ENCODE assay signal across 15 cellular contexts in genomic region chr20:34553366-34553867, GRCh38. TPM values are rescaled to one million over a fixed set of nuclear protein-coding genes. Genes with fewer than 3 reads are reported as not detected.
A peak's percentile ranks its signal among the peaks of the same experiment; 100 is the strongest.
DNase-seq lines count a peak whose midpoint lies in the region; ATAC-seq, FAIRE-seq and TF ChIP-seq lines count a peak whose summit lies in the region.
"Had no signal": no experiment of that assay in that cellular context is flagged by ENCODE, and none has a peak within 500 bp of the region (broad histone marks: within the 10 kb centered on the region; RNA-seq: fewer than 3 reads in every experiment).

No MANE protein-coding gene starts in this region.

- H3K36me3 ChIP-seq in SK-N-SH (replicated peaks in 1 of 2; ENCODE audit: control insufficient read depth in 1 of 2, insufficient read depth in 2 of 2, low read length in 1 of 2), result no peaks in the 10 kb centered on the region
- no peaks in the 10 kb centered on the region for H3K36me3 ChIP-seq in kidney (ENCODE audit: control insufficient read depth in 1 of 2, insufficient read depth in 2 of 2, low read length in 2 of 2)

- H3K4me3 ChIP-seq in SK-N-SH (ENCODE audit: low read depth in 2 of 2, low read length in 1 of 2) (no peak overlapping the region), kidney (ENCODE audit: low read length in 2 of 2) (no peak overlapping the region)
- H3K4me3 ChIP-seq: testis had no signal

- peaks cover 5% of the 10 kb centered on the region for H3K36me3 Mint-ChIP-seq in stimulated activated effector memory CD8-positive, alpha-beta T cell treated with anti-CD3 and anti-CD28 coated beads, Interleukin-12 subunit alpha, Interleukin-12 subunit beta, amount 100 ng/mL, for 72 hours
- H3K36me3 Mint-ChIP-seq in glutamatergic neuron (ENCODE audit: unreplicated experiment), result no peaks in the 10 kb centered on the region

- no peak for DNase-seq in SK-N-SH
- peak; percentile 50 for DNase-seq in SW480 (ENCODE audit: low spot score)
- DNase-seq in kidney, result peak; percentile 46
- DNase-seq in stimulated activated effector memory CD8-positive, alpha-beta T cell treated with anti-CD3 and anti-CD28 coated beads, Interleukin-12 subunit alpha, Interleukin-12 subunit beta, amount 100 ng/mL, for 72 hours (ENCODE audit: low spot score in 2 of 2), result no peak
- no peak for DNase-seq in GOT3 (lab: John Stamatoyannopoulos, UW)
- no peak for DNase-seq in glutamatergic neuron
- DNase-seq in GM10248 (ENCODE audit: extremely low spot score), result no peak
- DNase-seq: activated T-cell treated with anti-CD3 and anti-CD28 coated beads, Interleukin-2, amount 50 U/mL, for 4 hours; head of caudate nucleus; NCI-H1417 treated with DMSO at 0.1 percent for 48 hours; NCI-H446 treated with DMSO at 0.1 percent for 48 hours; testis had no signal

- ATAC-seq in SK-N-SH treated with all-trans-retinoic acid at 6 μM for 48 hours, result peak; percentile 21
- peak; percentile 53 for ATAC-seq in stimulated activated effector memory CD8-positive, alpha-beta T cell treated with anti-CD3 and anti-CD28 coated beads, Interleukin-12 subunit alpha, Interleukin-12 subunit beta, amount 100 ng/mL, for 72 hours
- ATAC-seq: activated T-cell treated with anti-CD3 and anti-CD28 coated beads, Interleukin-2, amount 50 U/mL, for 4 hours had no signal

- no peak overlapping the region for H3K9ac ChIP-seq in SK-N-SH
- no peak overlapping the region for H3K9ac ChIP-seq in kidney (ENCODE audit: low read length in 2 of 2)
- H3K9ac ChIP-seq: KMS-11 had no signal

- H3K27me3 Mint-ChIP-seq in glutamatergic neuron (ENCODE audit: unreplicated experiment), result peaks cover 2% of the 10 kb centered on the region

- no peak overlapping the region for H2AFZ ChIP-seq in SK-N-SH (ENCODE audit: low read depth)

- POLR2A ChIA-PET in SK-N-SH (lab: Yijun Ruan, JAX) (no interaction called here), GM10248 (lab: Yijun Ruan, JAX) (no interaction called here)

- TF ChIP-seq CTCF in SK-N-SH (IDR thresholded peaks at IDR 0.05) (no peak), kidney (IDR thresholded peaks at IDR 0.05; ENCODE audit: borderline replicate concordance, extremely low read depth, insufficient read depth) (no peak), glutamatergic neuron (IDR thresholded peaks at IDR 0.05; ENCODE audit: partially characterized antibody, unreplicated experiment) (no peak), GM10248 (IDR thresholded peaks at IDR 0.05; ENCODE audit: control extremely low read depth, extremely low read depth, low read depth, missing control alignments) (no peak)

- H3K27ac ChIP-seq in SK-N-SH (ENCODE audit: low read depth in 2 of 2, low read length in 1 of 2) (no peak overlapping the region), kidney (ENCODE audit: low read depth in 2 of 2, low read length in 2 of 2) (no peak overlapping the region)
- H3K27ac ChIP-seq: KMS-11, testis had no signal

- CTCF ChIA-PET in SK-N-SH (lab: Yijun Ruan, JAX), result interaction anchor here (0.6 kb wide), 1 partner anchor 216 kb away, joined by 3 read pairs; no protein-coding TSS in a partner anchor
- CTCF ChIA-PET in GM10248 (lab: Yijun Ruan, JAX), result interaction anchor here (1.3 to 1.6 kb wide), 3 partner anchors 30 to 216 kb away, joined by 4 read pairs; no protein-coding TSS in a partner anchor

- no peaks in the 10 kb centered on the region for H3K79me2 ChIP-seq in SK-N-SH (ENCODE audit: insufficient read depth)

- intact Hi-C loops in kidney (cut with DNase I), result no loop called here

- no peaks in the 10 kb centered on the region for H3K27me3 ChIP-seq in SK-N-SH (ENCODE audit: insufficient read depth)
- H3K27me3 ChIP-seq: testis had no signal

- peaks cover 7% of the 10 kb centered on the region for H3K4me1 Mint-ChIP-seq in stimulated activated effector memory CD8-positive, alpha-beta T cell treated with anti-CD3 and anti-CD28 coated beads, Interleukin-12 subunit alpha, Interleukin-12 subunit beta, amount 100 ng/mL, for 72 hours
- H3K4me1 Mint-ChIP-seq in glutamatergic neuron (ENCODE audit: low read depth, unreplicated experiment), result peaks cover 4% of the 10 kb centered on the region

- no peak for TF ChIP-seq EP300 in SK-N-SH (IDR thresholded peaks at IDR 0.05; ENCODE audit: borderline replicate concordance in 1 of 2, low read depth in 1 of 2, low read length in 1 of 2)

- no peaks in the 10 kb centered on the region for H3F3A ChIP-seq in SK-N-SH (replicated peaks; ENCODE audit: insufficient read depth)

- TF ChIP-seq RAD21 in SK-N-SH (IDR thresholded peaks at IDR 0.05; ENCODE audit: low read length), result no peak

- H3K4me1 ChIP-seq in SK-N-SH (ENCODE audit: control insufficient read depth in 1 of 2, insufficient read depth in 2 of 2, low read depth in 1 of 2, low read length in 1 of 2) (peaks cover 0 to 7% of the 10 kb centered on the region in 2 experiments; a peak in 1 of 4 replicates), kidney (ENCODE audit: control insufficient read depth in 1 of 2, insufficient read depth in 1 of 2, low read depth in 1 of 2, low read length in 2 of 2) (peaks cover 0 to 5% of the 10 kb centered on the region in 2 donors)

- no peak overlapping the region for H3K4me3 Mint-ChIP-seq in stimulated activated effector memory CD8-positive, alpha-beta T cell treated with anti-CD3 and anti-CD28 coated beads, Interleukin-12 subunit alpha, Interleukin-12 subunit beta, amount 100 ng/mL, for 72 hours
- H3K4me3 Mint-ChIP-seq in glutamatergic neuron (ENCODE audit: unreplicated experiment), result no peak overlapping the region
- H3K4me3 Mint-ChIP-seq: activated T-cell treated with anti-CD3 and anti-CD28 coated beads, Interleukin-2, amount 50 U/mL, for 4 hours had no signal

- H3K9me3 Mint-ChIP-seq in stimulated activated effector memory CD8-positive, alpha-beta T cell treated with anti-CD3 and anti-CD28 coated beads, Interleukin-12 subunit alpha, Interleukin-12 subunit beta, amount 100 ng/mL, for 72 hours, result no peaks in the 10 kb centered on the region
- peaks cover 12% of the 10 kb centered on the region for H3K9me3 Mint-ChIP-seq in glutamatergic neuron (ENCODE audit: unreplicated experiment)
- H3K9me3 Mint-ChIP-seq: activated T-cell treated with anti-CD3 and anti-CD28 coated beads, Interleukin-2, amount 50 U/mL, for 4 hours had no signal

- 59% methylated on average over 3 of the region's 4 CpGs for WGBS in SK-N-SH (ENCODE audit: low lambda C conversion rate)

- H4K20me1 ChIP-seq in SK-N-SH (ENCODE audit: insufficient read depth), result no peaks in the 10 kb centered on the region

- H3K4me2 ChIP-seq in SK-N-SH, result no peak overlapping the region
- H3K4me2 ChIP-seq: KMS-11 had no signal

- no peaks in the 10 kb centered on the region for H3K9me3 ChIP-seq in SK-N-SH
- H3K9me3 ChIP-seq in kidney (ENCODE audit: control insufficient read depth in 1 of 2, low read length in 2 of 2), result no peaks in the 10 kb centered on the region
- H3K9me3 ChIP-seq: testis had no signal

- H3K9me2 ChIP-seq in SK-N-SH, result no peaks in the 10 kb centered on the region

- FAIRE-seq in kidney (lab: Jason Lieb, UNC), result no peak
- FAIRE-seq: GM12892 had no signal

- H3K27ac Mint-ChIP-seq in stimulated activated effector memory CD8-positive, alpha-beta T cell treated with anti-CD3 and anti-CD28 coated beads, Interleukin-12 subunit alpha, Interleukin-12 subunit beta, amount 100 ng/mL, for 72 hours, result no peak overlapping the region
- H3K27ac Mint-ChIP-seq in glutamatergic neuron (ENCODE audit: unreplicated experiment), result no peak overlapping the region

TF ChIP-seq in SK-N-SH treated with all-trans-retinoic acid at 6 μM for 48 hours, 23 proteins besides CTCF, POLR2A, EP300 and RAD21 (continues in another document):
- TF ChIP-seq ISL1 (CRISPR knock-in tag; IDR thresholded peaks at IDR 0.05) (no peak), OSR1 (CRISPR knock-in tag; IDR thresholded peaks at IDR 0.05) (no peak), GLIS3 (CRISPR knock-in tag; IDR thresholded peaks at IDR 0.05) (no peak), ZC3H10 (CRISPR knock-in tag; IDR thresholded peaks at IDR 0.05) (no peak), ARNTL (CRISPR knock-in tag; IDR thresholded peaks at IDR 0.05; ENCODE audit: borderline replicate concordance, low read depth) (no peak), ZNF70 (CRISPR knock-in tag; IDR thresholded peaks at IDR 0.05) (no peak), BACH2 (CRISPR knock-in tag; IDR thresholded peaks at IDR 0.05; ENCODE audit: borderline replicate concordance) (no peak)

TF ChIP-seq in SK-N-SH, 30 proteins besides CTCF, POLR2A, EP300 and RAD21 (continues in another document):
- TF ChIP-seq SMC3 (IDR thresholded peaks at IDR 0.05; ENCODE audit: low read depth, low read length), result no peak
- no peak for TF ChIP-seq USF2 (IDR thresholded peaks at IDR 0.05; ENCODE audit: borderline replicate concordance, low read depth, low read length)

RNA-seq across cellular contexts. Expression of gene MAP1LC3A, which starts 5.1 kb away (rescaled TPM):
- 17.2 and 24.9 TPM in 2 replicates for polyA plus RNA-seq in SK-N-SH (2012; rRNA removed)
- 11.7 and 18.7 TPM in 2 replicates for polyA plus RNA-seq in SK-N-SH (2012; cell fraction: cytosol; rRNA removed)
- polyA plus RNA-seq in SK-N-SH (2012; cell fraction: nucleus; rRNA removed), result 80.3 and 107 TPM in 2 replicates
- total RNA-seq in kidney, result 42.5 TPM
- polyA plus RNA-seq in kidney (ENCODE audit: insufficient read depth, low read depth, low replicate concordance), result 153 TPM
- 143 TPM for total RNA-seq in glutamatergic neuron (ENCODE audit: unreplicated experiment)

RNA-seq across cellular contexts. Expression of gene DYNLRB1, which starts 37.2 kb away (rescaled TPM):
- 298 and 402 TPM in 2 replicates for polyA plus RNA-seq in SK-N-SH (2012; rRNA removed)
- polyA plus RNA-seq in SK-N-SH (2012; cell fraction: cytosol; rRNA removed), result 379 and 385 TPM in 2 replicates
- 112 and 116 TPM in 2 replicates for polyA plus RNA-seq in SK-N-SH (2012; cell fraction: nucleus; rRNA removed)
- total RNA-seq in kidney, result 185 TPM
- 676 TPM for polyA plus RNA-seq in kidney (ENCODE audit: insufficient read depth, low read depth, low replicate concordance)
- 185 TPM for total RNA-seq in glutamatergic neuron (ENCODE audit: unreplicated experiment)

Comparison
In these comparisons a context has a peak if more than half of its experiments do, and no peak if none do; other contexts are left out.
1. DNase-seq: peak in SW480 (single experiment) and kidney (single experiment); none in SK-N-SH (single experiment), stimulated activated effector memory CD8-positive, alpha-beta T cell treated with anti-CD3 and anti-CD28 coated beads, Interleukin-12 subunit alpha, Interleukin-12 subunit beta, amount 100 ng/mL, for 72 hours (0 of 2), GOT3 (single experiment), glutamatergic neuron (single experiment) and GM10248 (single experiment).